Comparison of ENCODE assay signal across 16 cellular contexts in the genomic region with DNA sequence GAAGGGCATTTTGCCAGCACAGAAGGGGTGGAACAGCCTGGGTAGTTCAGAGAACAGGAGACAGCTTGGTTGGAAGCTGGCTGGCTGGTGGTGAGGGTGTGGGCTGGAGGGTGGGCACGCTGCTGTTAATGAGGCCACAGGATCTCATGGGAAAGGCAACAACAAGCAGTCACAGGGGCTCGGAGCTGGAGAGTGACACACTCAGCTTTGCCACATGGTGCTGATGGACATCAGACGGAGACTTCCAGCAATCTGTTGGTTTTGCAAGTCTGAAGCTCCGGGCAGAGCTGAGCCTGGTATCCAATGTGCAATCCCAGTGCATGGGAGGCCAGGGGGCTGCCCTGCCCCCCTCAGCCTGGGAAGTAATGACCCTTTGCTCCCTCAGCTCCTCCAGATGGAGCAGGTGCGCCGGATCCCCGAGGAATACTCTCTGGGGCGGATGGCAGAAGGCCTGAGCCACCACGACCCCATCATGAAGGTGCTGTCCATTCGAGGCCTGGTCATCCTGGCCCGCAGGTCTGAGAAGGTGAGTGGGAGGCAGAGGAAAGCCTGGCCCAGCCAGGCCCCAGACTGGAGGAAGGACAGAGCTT. TPM values are rescaled to one million over a fixed set of nuclear protein-coding genes. Genes with fewer than 3 reads are reported as not detected.
DNase-seq lines count a peak whose midpoint lies in the region; ATAC-seq lines count a peak whose summit lies in the region.
"Had no signal": no experiment of that assay in that cellular context is flagged by ENCODE, and none has a peak within 500 bp of the region (broad histone marks: within the 10 kb centered on the region; RNA-seq: fewer than 3 reads in every experiment).

No MANE protein-coding gene starts in this region.

- DNase-seq in activated effector memory CD4-positive, alpha-beta T cell treated with anti-CD3 and anti-CD28 coated beads, Interleukin-2, amount 50 U/mL, for 16 hours, result peak; percentile 45
- DNase-seq in activated effector memory CD4-positive, alpha-beta T cell treated with Interleukin-2 at 50 U/mL for 16 hours, result no peak
- DNase-seq in NCI-H2171 treated with DMSO at 0.1 percent for 48 hours (lab: John Stamatoyannopoulos, UW), result peak; percentile 41
- peak; percentile 86 for DNase-seq in mesenteric fat pad (ENCODE audit: low spot score)
- no peak for DNase-seq in NCI-H1092 (lab: John Stamatoyannopoulos, UW)
- DNase-seq: 8988T; Calu3; CD8-positive, alpha-beta T cell; H7; HFFc6; IMR-90 had no signal

- ATAC-seq in GM21723 (IDR thresholded peaks at IDR 0.05; ENCODE audit: unreplicated experiment) (no peak), HG02798 (IDR thresholded peaks at IDR 0.05; ENCODE audit: poor library complexity, unreplicated experiment) (no peak)
- ATAC-seq: CD8-positive, alpha-beta T cell; GM23338; HCT116 had no signal

RNA-seq across cellular contexts. Expression of a gene that starts 15.6 kb away (rescaled TPM):
- total RNA-seq in mesenteric fat pad, result 18.1 TPM

RNA-seq across cellular contexts. Expression of a gene that starts 58.4 kb away (rescaled TPM):
- 2.4 TPM for total RNA-seq in mesenteric fat pad
- total RNA-seq: B cell; CD8-positive, alpha-beta T cell; IMR-90 had no signal

Comparison
In these comparisons a context has a peak if more than half of its experiments do, and no peak if none do; other contexts are left out.
1. DNase-seq: peak in activated effector memory CD4-positive, alpha-beta T cell treated with anti-CD3 and anti-CD28 coated beads, Interleukin-2, amount 50 U/mL, for 16 hours (single experiment), NCI-H2171 treated with DMSO at 0.1 percent for 48 hours (single experiment) and mesenteric fat pad (single experiment); none in activated effector memory CD4-positive, alpha-beta T cell treated with Interleukin-2 at 50 U/mL for 16 hours (single experiment) and NCI-H1092 (single experiment).